14 cellular contexts compared by ENCODE assay signal in the genomic region with DNA sequence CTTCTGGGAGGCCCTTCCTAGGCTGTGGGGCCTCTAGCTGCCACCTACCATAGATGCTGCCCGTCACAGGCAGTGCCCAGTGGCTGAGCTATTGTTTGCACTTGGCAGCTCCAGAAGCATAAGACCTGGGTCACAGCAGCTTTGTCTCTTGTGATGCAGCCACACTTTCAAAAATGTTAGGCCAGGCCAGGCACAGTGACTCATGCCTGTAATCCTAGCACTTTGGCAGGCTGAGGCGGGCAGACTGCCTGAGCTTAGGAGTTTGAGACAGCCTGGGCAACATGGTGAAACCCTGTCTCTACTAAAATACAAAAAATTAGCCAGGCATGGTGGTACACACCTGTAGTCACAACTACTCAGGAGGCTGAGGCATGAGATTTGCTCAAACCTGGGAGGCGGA. TPM values are rescaled to one million over a fixed set of nuclear protein-coding genes. Genes with fewer than 3 reads are reported as not detected.
DNase-seq lines count a peak whose midpoint lies in the region; ATAC-seq and TF ChIP-seq lines count a peak whose summit lies in the region.
"Had no signal": no experiment of that assay in that cellular context is flagged by ENCODE, and none has a peak within 500 bp of the region (broad histone marks: within the 10 kb centered on the region; RNA-seq: fewer than 3 reads in every experiment).

No MANE protein-coding gene starts in this region.

- ATAC-seq in left cardiac atrium = no peak
- ATAC-seq: stimulated activated memory B cell treated with anti-CD40 and anti-IgM and Interleukin-4, amounts not matched to agents 10 μg/mL and 1 μg/mL and 100 μg/mL, for 72 hours had no signal

- WGBS in adrenal gland, 4 donors = 51 to 72% (median 65%) methylated on average over 2 to 3 of the region's 3 CpGs

- H3K27me3 ChIP-seq in right atrium auricular region (peaks cover 25 to 29% of the 10 kb centered on the region in 2 donors), adrenal gland (peaks cover 35% of the 10 kb centered on the region), BE2C (no peaks in the 10 kb centered on the region)

- H3K9me3 ChIP-seq in right atrium auricular region (no peaks in the 10 kb centered on the region), adrenal gland (replicated peaks in 1 of 3) (no peaks in the 10 kb centered on the region), BE2C (no peaks in the 10 kb centered on the region)
- H3K9me3 ChIP-seq: BLaER1 treated with 17β-estradiol and CSF1 and Interleukin-3, amounts not matched to agents 10 nM and 100 nM had no signal

- DNase-seq in right atrium auricular region (ENCODE audit: low spot score) (peak; percentile 67), left cardiac atrium (no peak), adrenal gland (peak; percentile 69 to 89 (median 86)), hepatic stellate cell (ENCODE audit: low spot score) (peak; percentile 41), BE2C (no peak), DMS114 treated with DMSO at 0.1 percent for 48 hours (lab: John Stamatoyannopoulos, UW; ENCODE audit: unreplicated experiment) (no peak), NCI-H1105 (lab: John Stamatoyannopoulos, UW) (no peak)
- DNase-seq in activated naive CD4-positive, alpha-beta T cell treated with anti-CD3 and anti-CD28 coated beads, Interleukin-2, amount 10 ng/mL, durations not matched to agents 7 days and 5 days = no peak
- DNase-seq: activated CD4-positive, alpha-beta T cell treated with anti-CD3 and anti-CD28 coated beads, Interleukin-2, amount 50 U/mL, for 4 hours; activated naive CD4-positive, alpha-beta T cell treated with Interleukin-2 at 50 U/mL for 16 hours; NCI-H524 had no signal

- H3K27ac ChIP-seq in right atrium auricular region (peak overlapping the region in 1 of 2 donors; percentile 25), adrenal gland (peak overlapping the region in 3 of 5 donors; percentile 39 to 57 (median 57))
- H3K27ac ChIP-seq: BLaER1 treated with 17β-estradiol and CSF1 and Interleukin-3, amounts not matched to agents 10 nM and 100 nM; neural progenitor cell had no signal

- H3K27ac Mint-ChIP-seq in activated naive CD4-positive, alpha-beta T cell treated with anti-CD3 and anti-CD28 coated beads, Interleukin-2, amount 10 ng/mL, durations not matched to agents 7 days and 5 days = no peak overlapping the region
- H3K27ac Mint-ChIP-seq: neural progenitor cell; stimulated activated memory B cell treated with anti-CD40 and anti-IgM and Interleukin-4, amounts not matched to agents 10 μg/mL and 1 μg/mL and 100 μg/mL, for 72 hours had no signal

- intact Hi-C loops in left cardiac atrium (cut with DNase I) (no loop called here), adrenal gland (cut with DNase I) (no loop called here)

- TF ChIP-seq CTCF in right atrium auricular region (IDR thresholded peaks at IDR 0.05) (no peak), adrenal gland (IDR thresholded peaks at IDR 0.05) (no peak), BE2C (IDR thresholded peaks at IDR 0.05; ENCODE audit: low read depth, low read length) (no peak)

- peaks cover 0 to 10% of the 10 kb centered on the region in 2 donors for H3K4me1 ChIP-seq in right atrium auricular region
- H3K4me1 ChIP-seq in adrenal gland (replicated peaks in 1 of 2) = peaks cover 0 to 8% of the 10 kb centered on the region in 2 donors
- H3K4me1 ChIP-seq in BE2C = no peaks in the 10 kb centered on the region

- peaks cover 37% of the 10 kb centered on the region for H3K27me3 Mint-ChIP-seq in activated naive CD4-positive, alpha-beta T cell treated with anti-CD3 and anti-CD28 coated beads, Interleukin-2, amount 10 ng/mL, durations not matched to agents 7 days and 5 days

- peak in 1 of 2 donors; percentile 23 for TF ChIP-seq POLR2A in adrenal gland (IDR thresholded peaks at IDR 0.05)

- CTCF ChIA-PET in activated naive CD4-positive, alpha-beta T cell treated with anti-CD3 and anti-CD28 coated beads, Interleukin-2, amount 10 ng/mL, durations not matched to agents 7 days and 5 days (lab: Charles Lee) = interaction anchor here (1.1 to 7.5 kb wide), 8 partner anchors 12 to 161 kb away, joined by 3 to 140 read pairs (median 12); a partner anchor contains a TSS

- H3K36me3 Mint-ChIP-seq in activated naive CD4-positive, alpha-beta T cell treated with anti-CD3 and anti-CD28 coated beads, Interleukin-2, amount 10 ng/mL, durations not matched to agents 7 days and 5 days = peaks cover 16% of the 10 kb centered on the region

- H3K36me3 ChIP-seq in right atrium auricular region (no peaks in the 10 kb centered on the region), adrenal gland (replicated peaks in 1 of 2) (no peaks in the 10 kb centered on the region), BE2C (no peaks in the 10 kb centered on the region; the same call in 1 of the 2 replicates)
- H3K36me3 ChIP-seq: neural progenitor cell had no signal

- H3K4me3 ChIP-seq in right atrium auricular region (no peak overlapping the region), adrenal gland (no peak overlapping the region), BE2C (ENCODE audit: low read depth, low read length) (no peak overlapping the region)
- H3K4me3 ChIP-seq: BLaER1 treated with 17β-estradiol and CSF1 and Interleukin-3, amounts not matched to agents 10 nM and 100 nM; neural progenitor cell had no signal

- peaks cover 38% of the 10 kb centered on the region for H3K4me1 Mint-ChIP-seq in activated naive CD4-positive, alpha-beta T cell treated with anti-CD3 and anti-CD28 coated beads, Interleukin-2, amount 10 ng/mL, durations not matched to agents 7 days and 5 days

- H3K4me3 Mint-ChIP-seq in activated naive CD4-positive, alpha-beta T cell treated with anti-CD3 and anti-CD28 coated beads, Interleukin-2, amount 10 ng/mL, durations not matched to agents 7 days and 5 days = no peak overlapping the region
- H3K4me3 Mint-ChIP-seq: neural progenitor cell; stimulated activated memory B cell treated with anti-CD40 and anti-IgM and Interleukin-4, amounts not matched to agents 10 μg/mL and 1 μg/mL and 100 μg/mL, for 72 hours had no signal

- no peaks in the 10 kb centered on the region for H3K9me3 Mint-ChIP-seq in activated naive CD4-positive, alpha-beta T cell treated with anti-CD3 and anti-CD28 coated beads, Interleukin-2, amount 10 ng/mL, durations not matched to agents 7 days and 5 days
- H3K9me3 Mint-ChIP-seq: neural progenitor cell; stimulated activated memory B cell treated with anti-CD40 and anti-IgM and Interleukin-4, amounts not matched to agents 10 μg/mL and 1 μg/mL and 100 μg/mL, for 72 hours had no signal

RNA-seq across cellular contexts. Expression of a gene that starts 9.5 kb away (rescaled TPM):
- 1 to 10 TPM; 7.0 to 7.5 TPM for total RNA-seq in right atrium auricular region
- total RNA-seq in left cardiac atrium = 1 to 10 TPM; 7.1 to 7.2 TPM
- 1 to 10 TPM; 1.3 to 5.4 (median 2.1) TPM for total RNA-seq in adrenal gland
- polyA plus RNA-seq in adrenal gland = 1 to 10 TPM in 2 of 3 donors, under 1 TPM in 1; 0.55 to 3.9 (median 2.9) TPM
- 27.2 TPM for polyA plus RNA-seq in BE2C (2012; ENCODE audit: insufficient read depth, insufficient read length, low read depth)

RNA-seq across cellular contexts. Expression of a gene that starts 21.3 kb away (rescaled TPM):
- total RNA-seq in right atrium auricular region (10 to 100 TPM; 16.4 to 42.9 TPM), left cardiac atrium (10 to 100 TPM; 22.8 to 28.9 TPM), adrenal gland (10 to 100 TPM; 20.4 to 54.0 (median 36.3) TPM)
- 10 to 100 TPM; 24.1 to 32.8 (median 25.7) TPM for polyA plus RNA-seq in adrenal gland
- 31.7 TPM for polyA plus RNA-seq in BE2C (2012; ENCODE audit: insufficient read depth, insufficient read length, low read depth)

RNA-seq across cellular contexts. Expression of a gene that starts 21.4 kb away (rescaled TPM):
- total RNA-seq in right atrium auricular region (1 to 10 TPM in 1 of 2 donors, under 1 TPM in 1; 0.59 to 1.3 TPM), left cardiac atrium (under 1 TPM; 0.44 to 0.50 TPM), adrenal gland (1 to 10 TPM in 2 of 8 donors, under 1 TPM in 5, not detected in 1; 0.13 to 1.9 (median 0.60) TPM)
- 1 to 10 TPM in 2 of 3 donors, under 1 TPM in 1; 0.18 to 3.5 (median 1.0) TPM for polyA plus RNA-seq in adrenal gland
- polyA plus RNA-seq in BE2C (2012; ENCODE audit: insufficient read depth, insufficient read length, low read depth) = 9.7 TPM

RNA-seq across cellular contexts. Expression of a gene that starts 52.7 kb away (rescaled TPM):
- 10 to 100 TPM; 40.0 to 71.0 TPM for total RNA-seq in right atrium auricular region
- 10 to 100 TPM; 43.9 to 47.7 TPM for total RNA-seq in left cardiac atrium
- 100 to 1,000 TPM in 4 of 8 donors, 10 to 100 TPM in 4; 45.6 to 161 (median 101) TPM for total RNA-seq in adrenal gland
- polyA plus RNA-seq in adrenal gland = 100 to 1,000 TPM in 2 of 3 donors, 10 to 100 TPM in 1; 12.2 to 232 (median 126) TPM
- 98.8 TPM for polyA plus RNA-seq in BE2C (2012; ENCODE audit: insufficient read depth, insufficient read length, low read depth)

Comparison
In these comparisons a context has a peak if more than half of its experiments do, and no peak if none do; other contexts are left out.
1. DNase-seq: peak in right atrium auricular region (single experiment), adrenal gland (7 of 7) and hepatic stellate cell (single experiment); none in left cardiac atrium (single experiment), BE2C (single experiment), activated naive CD4-positive, alpha-beta T cell treated with anti-CD3 and anti-CD28 coated beads, Interleukin-2, amount 10 ng/mL, durations not matched to agents 7 days and 5 days (single experiment), DMS114 treated with DMSO at 0.1 percent for 48 hours (single experiment) and NCI-H1105 (single experiment).